Comparison of ENCODE assay signal across 27 cellular contexts in the genomic region with DNA sequence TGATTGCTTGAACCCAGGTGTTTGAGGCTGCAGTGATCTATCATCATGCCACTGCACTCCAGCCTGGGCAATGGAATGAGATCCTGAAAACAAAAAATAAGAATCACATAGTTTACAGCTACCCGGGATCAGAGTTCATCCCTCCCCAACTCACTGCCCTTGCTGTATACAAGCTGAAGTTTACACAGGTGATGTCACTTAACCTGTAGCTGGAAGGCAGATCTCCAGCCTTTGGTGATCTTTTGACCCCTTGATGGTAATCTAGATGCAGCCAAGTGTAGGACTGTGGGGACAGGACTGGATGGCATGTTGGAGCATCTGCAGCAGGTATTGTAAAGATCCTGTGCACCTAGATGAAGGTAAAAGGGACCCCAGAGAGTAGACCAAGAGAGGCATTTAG.
"Had no signal": no experiment of that assay in that cellular context is flagged by ENCODE, and none has a peak within 500 bp of the region (broad histone marks: within the 10 kb centered on the region; RNA-seq: fewer than 3 reads in every experiment).

No MANE protein-coding gene starts in this region.

- FAIRE-seq: endothelial cell of umbilical vein, islet of Langerhans had no signal

- H3K36me3 ChIP-seq: esophagus muscularis mucosa, gastroesophageal sphincter, heart left ventricle, prostate gland, right atrium auricular region, stomach, thyroid gland, vagina had no signal

- H3K27me3 ChIP-seq: esophagus muscularis mucosa, gastroesophageal sphincter, heart left ventricle, right atrium auricular region, stomach, thyroid gland, vagina had no signal

- H3K27ac ChIP-seq: coronary artery, esophagus muscularis mucosa, foreskin keratinocyte, gastroesophageal sphincter, heart left ventricle, prostate gland, right atrium auricular region, stomach, thyroid gland, vagina had no signal

- H3K4me1 ChIP-seq: esophagus muscularis mucosa, foreskin keratinocyte, gastroesophageal sphincter, heart left ventricle, prostate gland, right atrium auricular region, stomach had no signal

- H3K9me3 Mint-ChIP-seq: memory B cell; natural killer cell treated with Interleukin-12 subunit alpha and Interleukin-12 subunit beta and Interleukin-15 and Interleukin-18, amount 100 ng/mL, for 72 hours; stimulated activated effector memory CD8-positive, alpha-beta T cell treated with anti-CD3 and anti-CD28 coated beads, Interleukin-12 subunit alpha, Interleukin-12 subunit beta, amount 100 ng/mL, for 72 hours had no signal

- H3K9me3 ChIP-seq: esophagus muscularis mucosa, gastroesophageal sphincter, heart left ventricle, prostate gland, right atrium auricular region, stomach, thyroid gland, vagina had no signal

- DNase-seq: dermis blood vessel endothelial cell; effector memory CD4-positive, alpha-beta T cell; foreskin keratinocyte; heart left ventricle; hippocampal formation; naive B cell; nucleus accumbens; stimulated activated CD4-positive, alpha-beta T cell treated with anti-CD3 and anti-CD28 coated beads, Interleukin-2, amount 100 ng/mL, for 24 hours; stimulated activated CD4-positive, alpha-beta T cell treated with anti-CD3 and anti-CD28 coated beads, Interleukin-4, amount 100 ng/mL, for 24 hours; stimulated activated naive CD4-positive, alpha-beta T cell treated with Interleukin-2 at 50 U/mL for 16 hours; stomach; trophoblast cell had no signal

- H3K27ac Mint-ChIP-seq: memory B cell; natural killer cell treated with Interleukin-12 subunit alpha and Interleukin-12 subunit beta and Interleukin-15 and Interleukin-18, amount 100 ng/mL, for 72 hours; stimulated activated effector memory CD8-positive, alpha-beta T cell treated with anti-CD3 and anti-CD28 coated beads, Interleukin-12 subunit alpha, Interleukin-12 subunit beta, amount 100 ng/mL, for 72 hours had no signal

- H3K4me3 Mint-ChIP-seq: memory B cell; naive B cell; natural killer cell treated with Interleukin-12 subunit alpha and Interleukin-12 subunit beta and Interleukin-15 and Interleukin-18, amount 100 ng/mL, for 72 hours; stimulated activated effector memory CD8-positive, alpha-beta T cell treated with anti-CD3 and anti-CD28 coated beads, Interleukin-12 subunit alpha, Interleukin-12 subunit beta, amount 100 ng/mL, for 72 hours had no signal

- ATAC-seq: foreskin keratinocyte; gastroesophageal sphincter; heart left ventricle; left lobe of liver; natural killer cell treated with Interleukin-12 subunit alpha and Interleukin-12 subunit beta and Interleukin-15 and Interleukin-18, amount 100 ng/mL, for 72 hours; sciatic nerve; stimulated activated effector memory CD8-positive, alpha-beta T cell treated with anti-CD3 and anti-CD28 coated beads, Interleukin-12 subunit alpha, Interleukin-12 subunit beta, amount 100 ng/mL, for 72 hours had no signal

- H3K36me3 Mint-ChIP-seq: memory B cell; naive B cell; natural killer cell treated with Interleukin-12 subunit alpha and Interleukin-12 subunit beta and Interleukin-15 and Interleukin-18, amount 100 ng/mL, for 72 hours; stimulated activated effector memory CD8-positive, alpha-beta T cell treated with anti-CD3 and anti-CD28 coated beads, Interleukin-12 subunit alpha, Interleukin-12 subunit beta, amount 100 ng/mL, for 72 hours had no signal

- H3K4me3 ChIP-seq: coronary artery, esophagus muscularis mucosa, gastroesophageal sphincter, heart left ventricle, lung, prostate gland, right atrium auricular region, stomach, thyroid gland, vagina had no signal

- H3K4me1 Mint-ChIP-seq: memory B cell; stimulated activated effector memory CD8-positive, alpha-beta T cell treated with anti-CD3 and anti-CD28 coated beads, Interleukin-12 subunit alpha, Interleukin-12 subunit beta, amount 100 ng/mL, for 72 hours had no signal
